In genomic region chrX:135977611-135978010, GRCh38 we compare ENCODE assay signal across 22 cellular contexts. TPM values are rescaled to one million over a fixed set of nuclear protein-coding genes. Genes with fewer than 3 reads are reported as not detected.
DNase-seq lines count a peak whose midpoint lies in the region; ATAC-seq, FAIRE-seq and TF ChIP-seq lines count a peak whose summit lies in the region.
"Had no signal": no experiment of that assay in that cellular context is flagged by ENCODE, and none has a peak within 500 bp of the region (broad histone marks: within the 10 kb centered on the region; RNA-seq: fewer than 3 reads in every experiment).

No MANE protein-coding gene starts in this region.

- FAIRE-seq in A549 (lab: Jason Lieb, UNC): peak; percentile 46
- FAIRE-seq: endometrium, K562, kidney had no signal

- H3K4me1 ChIP-seq in A549: peaks cover 10% of the 10 kb centered on the region; the same call in 2 of the 3 replicates
- peaks cover 6% of the 10 kb centered on the region for H3K4me1 ChIP-seq in Panc1 (ENCODE audit: control insufficient read depth, insufficient read depth, low read length)
- H3K4me1 ChIP-seq in SJCRH30: no peaks in the 10 kb centered on the region
- peaks cover 0 to 3% (median 0%) of the 10 kb centered on the region in 4 donors for H3K4me1 ChIP-seq in tibial nerve
- H3K4me1 ChIP-seq: neural progenitor cell had no signal

- peak; percentile 36 to 61; a peak in 3 of 6 replicates for ATAC-seq in A549
- no peak for ATAC-seq in Panc1
- ATAC-seq: activated naive CD4-positive, alpha-beta T cell treated with anti-CD3 and anti-CD28 coated beads, Interleukin-2, amount 50 U/mL, for 72 hours; heart right ventricle; K562; WTC11 had no signal

- POLR2A ChIA-PET in A549 (lab: Yijun Ruan, JAX) (interaction anchor here (0.5 kb wide), 1 partner anchor 902 kb away, joined by 4 read pairs; no protein-coding TSS in a partner anchor), Panc1 (lab: Charles Lee) (no interaction called here)

- TF ChIP-seq CTCF in A549 (IDR thresholded peaks at IDR 0.05): no peak
- no peak for TF ChIP-seq CTCF in Panc1 (IDR thresholded peaks at IDR 0.05)
- no peak for TF ChIP-seq CTCF in tibial nerve (IDR thresholded peaks at IDR 0.05)

- no TSS peak for BruUV-seq in Panc1 (replicated peaks; lab: Mats Ljungman, UMichigan)

- CTCF ChIA-PET in A549 (lab: Yijun Ruan, JAX): interaction anchor here (0.6 to 1.2 kb wide), 2 partner anchors 151 to 1388 kb away, joined by 3 to 4 read pairs; no protein-coding TSS in a partner anchor
- CTCF ChIA-PET in Panc1 (lab: Charles Lee): no interaction called here

- H3K4me2 ChIP-seq in A549: peak overlapping the region; percentile 75
- H3K4me2 ChIP-seq: neural progenitor cell had no signal

- DNase-seq in A549 (ENCODE audit: low read depth in 1 of 2, low spot score in 1 of 2) (peak; percentile 50 to 57), GM03348 (ENCODE audit: low spot score) (peak; percentile 5), Panc1 (ENCODE audit: low read depth, low spot score) (peak; percentile 60), fibroblast of gingiva (ENCODE audit: low read depth) (peak; percentile 49), SJCRH30 (no peak), caudate nucleus (lab: John Stamatoyannopoulos, UW) (no peak), NCI-H510A (lab: John Stamatoyannopoulos, UW) (no peak), tibial nerve (ENCODE audit: low spot score in 2 of 2) (no peak)
- DNase-seq: cerebellar nuclear complex, DMS79, heart right ventricle, kidney, NCI-H1436 treated with DMSO at 0.1 percent for 48 hours, NCI-H524, Peyer's patch had no signal

- WGBS in A549 (ENCODE audit: missing lambda C conversion rate): 18% methylated on average over 4 of the region's 4 CpGs
- 86 to 93% methylated on average over 4 of the region's 4 CpGs for WGBS in tibial nerve, 2 donors

- no peak for TF ChIP-seq POLR2A in A549 (IDR thresholded peaks at IDR 0.05; ENCODE audit: low read length)
- TF ChIP-seq POLR2A in tibial nerve (IDR thresholded peaks at IDR 0.05): no peak

- no peak for TF ChIP-seq EP300 in A549 (IDR thresholded peaks at IDR 0.05)
- TF ChIP-seq EP300 in tibial nerve (IDR thresholded peaks at IDR 0.05): no peak

- intact Hi-C loops in Panc1 (cut with micrococcal nuclease; ENCODE audit: unreplicated experiment): no loop called here

- H3K27ac ChIP-seq in A549 (no peak overlapping the region), Panc1 (ENCODE audit: low read length) (no peak overlapping the region), SJCRH30 (no peak overlapping the region), caudate nucleus (ENCODE audit: low read depth, low read length) (no peak overlapping the region), tibial nerve (no peak overlapping the region)
- H3K27ac ChIP-seq: heart right ventricle, neural progenitor cell, Peyer's patch, thoracic aorta had no signal

- H3K4me3 ChIP-seq in A549 (peak overlapping the region; percentile 15; the same call in 1 of the 3 replicates), Panc1 (ENCODE audit: low read depth in 2 of 2, low read length in 2 of 2) (no peak overlapping the region), SJCRH30 (no peak overlapping the region), tibial nerve (no peak overlapping the region)
- H3K4me3 ChIP-seq: HAP-1, heart right ventricle, K562, neural progenitor cell, Peyer's patch, thoracic aorta had no signal

- no peaks in the 10 kb centered on the region for H3K9me3 ChIP-seq in A549
- H3K9me3 ChIP-seq in Panc1 (ENCODE audit: control insufficient read depth, insufficient read depth, low read depth, low read length): no peaks in the 10 kb centered on the region
- H3K9me3 ChIP-seq in SJCRH30 (replicated peaks): no peaks in the 10 kb centered on the region
- H3K9me3 ChIP-seq in tibial nerve: no peaks in the 10 kb centered on the region
- H3K9me3 ChIP-seq: HAP-1, heart right ventricle, Peyer's patch, thoracic aorta had no signal

- H3K36me3 ChIP-seq in Panc1 (ENCODE audit: control insufficient read depth, insufficient read depth, low read length) (no peaks in the 10 kb centered on the region), SJCRH30 (no peaks in the 10 kb centered on the region), tibial nerve (no peaks in the 10 kb centered on the region)
- H3K36me3 ChIP-seq: HAP-1, heart right ventricle, neural progenitor cell, Peyer's patch, thoracic aorta had no signal

- H3K27me3 ChIP-seq in Panc1 (ENCODE audit: control insufficient read depth, insufficient read depth, low read length): no peaks in the 10 kb centered on the region
- H3K27me3 ChIP-seq in SJCRH30: no peaks in the 10 kb centered on the region
- H3K27me3 ChIP-seq in tibial nerve: peaks cover 0 to 6% of the 10 kb centered on the region in 2 donors
- H3K27me3 ChIP-seq: heart right ventricle, neural progenitor cell, Peyer's patch had no signal

- no peak for TF ChIP-seq RAD21 in A549 (conservative IDR thresholded peaks at IDR 0.05 in 1 of 2, IDR thresholded peaks at IDR 0.05 in 1 of 2)

- in situ Hi-C loops in Panc1 (cut with HindIII; ENCODE audit: low pct_unique_long_range_greater_than_20kb, low sequenced_read_pairs): no loop called here

TF ChIP-seq in A549, 52 proteins besides CTCF, POLR2A, EP300 and RAD21:
- no peak for TF ChIP-seq MYC (IDR thresholded peaks at IDR 0.05; ENCODE audit: borderline replicate concordance, low read length)
- no peak for TF ChIP-seq ZSCAN20 (CRISPR knock-in tag; IDR thresholded peaks at IDR 0.05)
- 0 out of 2 replicates have a peak, but pooled peaks have one; percentile 28 for TF ChIP-seq FOSL2 (IDR thresholded peaks at IDR 0.05)
- peak; percentile 76 for TF ChIP-seq FOSL2 (CRISPR knock-in tag; IDR thresholded peaks at IDR 0.05)
- TF ChIP-seq E2F6 (IDR thresholded peaks at IDR 0.05; ENCODE audit: borderline replicate concordance, low read depth): no peak
- peak; percentile 87 for TF ChIP-seq GATA3 (IDR thresholded peaks at IDR 0.05; ENCODE audit: borderline replicate concordance)
- no peak for TF ChIP-seq CHD4 (IDR thresholded peaks at IDR 0.05; ENCODE audit: borderline replicate concordance)
- TF ChIP-seq, protein P1, sequence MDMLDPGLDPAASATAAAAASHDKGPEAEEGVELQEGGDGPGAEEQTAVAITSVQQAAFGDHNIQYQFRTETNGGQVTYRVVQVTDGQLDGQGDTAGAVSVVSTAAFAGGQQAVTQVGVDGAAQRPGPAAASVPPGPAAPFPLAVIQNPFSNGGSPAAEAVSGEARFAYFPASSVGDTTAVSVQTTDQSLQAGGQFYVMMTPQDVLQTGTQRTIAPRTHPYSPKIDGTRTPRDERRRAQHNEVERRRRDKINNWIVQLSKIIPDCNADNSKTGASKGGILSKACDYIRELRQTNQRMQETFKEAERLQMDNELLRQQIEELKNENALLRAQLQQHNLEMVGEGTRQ (IDR thresholded peaks at IDR 0.05): no peak
- peak; percentile 40; the same call in 1 of the 2 replicates for TF ChIP-seq JUNB (IDR thresholded peaks at IDR 0.05)
- peak; percentile 41 for TF ChIP-seq ZFP36 (IDR thresholded peaks at IDR 0.05; ENCODE audit: borderline replicate concordance, partially characterized antibody)
- no peak for TF ChIP-seq TFCP2L1 (CRISPR knock-in tag; IDR thresholded peaks at IDR 0.05)
- TF ChIP-seq TP53 (CRISPR knock-in tag; IDR thresholded peaks at IDR 0.05): no peak
- peak; percentile 20; the same call in 1 of the 2 replicates for TF ChIP-seq MAX (IDR thresholded peaks at IDR 0.05)
- TF ChIP-seq HOXB13 (CRISPR knock-in tag; IDR thresholded peaks at IDR 0.05; ENCODE audit: low read depth): no peak
- no peak for TF ChIP-seq RARB (CRISPR knock-in tag; IDR thresholded peaks at IDR 0.05)
- no peak for TF ChIP-seq SMC3 (IDR thresholded peaks at IDR 0.05)

RNA-seq across cellular contexts. Expression of gene MMGT1, which starts 3.8 kb away (rescaled TPM):
- 26.1 and 35.6 TPM in 2 replicates for polyA plus RNA-seq in A549 (2011; rRNA removed)
- 6.2 and 6.5 TPM in 2 replicates for polyA plus RNA-seq in A549 (2012; cell fraction: cytosol; rRNA removed)
- polyA plus RNA-seq in A549 (2012; cell fraction: nucleus; rRNA removed): 2.1 and 3.2 TPM in 2 replicates
- 15.0 to 16.2 TPM (median 15.1 TPM) in 3 replicates for polyA plus RNA-seq in A549 (2017; fragmentation: RNase III; extraction: RNeasy Plus Mini Kit Qiagen cat#74134 plus additional on column Dnase treatment)
- polyA minus RNA-seq in A549 (2011; rRNA and poly(A)+ RNA removed): 11.4 and 14.0 TPM in 2 replicates
- total RNA-seq in Panc1 (2021; ENCODE audit: unreplicated experiment): 31.4 TPM
- 10.8 TPM for polyA plus RNA-seq in Panc1 (2012; ENCODE audit: insufficient read length)
- total RNA-seq in SJCRH30 (2014; rRNA removed; shearing (Covaris generic)): 22.7 and 24.2 TPM in 2 replicates
- total RNA-seq in tibial nerve: 10 to 100 TPM; 24.1 to 31.6 (median 28.3) TPM

RNA-seq across cellular contexts. Expression of gene SLC9A6, which starts 7.6 kb away (rescaled TPM):
- 14.5 and 15.6 TPM in 2 replicates for polyA plus RNA-seq in A549 (2011; rRNA removed)
- polyA plus RNA-seq in A549 (2012; cell fraction: cytosol; rRNA removed): 3.6 and 4.2 TPM in 2 replicates
- 4.6 and 5.3 TPM in 2 replicates for polyA plus RNA-seq in A549 (2012; cell fraction: nucleus; rRNA removed)
- 10.4 to 12.2 TPM (median 12.1 TPM) in 3 replicates for polyA plus RNA-seq in A549 (2017; fragmentation: RNase III; extraction: RNeasy Plus Mini Kit Qiagen cat#74134 plus additional on column Dnase treatment)
- polyA minus RNA-seq in A549 (2011; rRNA and poly(A)+ RNA removed): 15.1 and 17.1 TPM in 2 replicates
- total RNA-seq in Panc1 (2021; ENCODE audit: unreplicated experiment): 22.0 TPM
- polyA plus RNA-seq in Panc1 (2012; ENCODE audit: insufficient read length): 24.0 TPM
- total RNA-seq in SJCRH30 (2014; rRNA removed; shearing (Covaris generic)): 13.5 and 15.8 TPM in 2 replicates
- total RNA-seq in tibial nerve: 10 to 100 TPM; 12.9 to 23.9 (median 18.7) TPM

Comparison
In these comparisons a context has a peak if more than half of its experiments do, and no peak if none do; other contexts are left out.
1. DNase-seq: peak in A549 (2 of 2), GM03348 (single experiment), Panc1 (single experiment) and fibroblast of gingiva (single experiment); none in SJCRH30 (0 of 2), caudate nucleus (0 of 61), NCI-H510A (single experiment) and tibial nerve (0 of 2).